ENCODE assay signal across 25 cellular contexts in the genomic region with DNA sequence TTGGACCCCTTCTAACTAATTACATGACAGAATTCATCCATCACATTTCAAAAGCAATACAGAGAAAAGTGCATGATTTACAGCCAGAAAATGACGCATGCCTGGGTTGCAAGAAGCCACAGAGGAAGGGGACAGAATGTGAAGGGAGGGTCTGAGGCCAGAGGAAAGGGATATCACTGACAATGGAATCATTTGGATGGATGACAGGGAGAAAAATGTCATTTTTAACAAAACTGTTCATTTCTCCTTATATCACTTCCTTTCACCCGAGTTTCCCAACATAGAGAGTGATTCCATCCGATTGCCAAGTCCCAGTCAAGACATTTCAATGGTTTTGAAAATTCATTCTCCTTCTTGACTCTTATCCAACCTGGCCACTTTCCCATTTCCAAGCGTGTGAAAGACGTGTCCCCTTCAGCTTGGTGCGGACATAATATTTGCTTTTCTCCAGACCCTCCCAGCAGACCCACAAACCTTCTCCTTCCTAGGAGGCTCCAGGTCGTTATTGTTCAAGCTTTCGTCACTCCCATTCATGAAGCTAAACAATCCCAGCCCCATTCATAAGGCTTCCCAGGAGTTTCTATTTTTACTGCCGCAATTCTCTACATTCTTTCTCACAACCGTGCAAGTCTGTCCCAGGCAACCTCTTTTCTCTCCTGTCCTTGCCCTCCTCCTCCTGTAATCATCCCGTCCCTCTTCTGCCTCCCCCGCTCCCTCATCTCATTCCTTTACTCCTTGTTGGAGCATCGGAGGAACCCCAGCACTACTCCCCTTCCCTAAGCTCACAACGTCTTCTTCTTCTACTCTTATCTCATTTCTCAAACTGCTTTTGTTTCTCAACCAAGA.
DNase-seq lines count a peak whose midpoint lies in the region; ATAC-seq, FAIRE-seq and TF ChIP-seq lines count a peak whose summit lies in the region.
"Had no signal": no experiment of that assay in that cellular context is flagged by ENCODE, and none has a peak within 500 bp of the region (broad histone marks: within the 10 kb centered on the region; RNA-seq: fewer than 3 reads in every experiment).

No MANE protein-coding gene starts in this region.

- H3K4me1 ChIP-seq in body of pancreas, result no peaks in the 10 kb centered on the region
- H3K4me1 ChIP-seq: parathyroid adenoma had no signal

- no peaks in the 10 kb centered on the region for H3K36me3 ChIP-seq in body of pancreas (replicated peaks in 1 of 2; ENCODE audit: insufficient read depth in 1 of 2, low read depth in 2 of 2)
- H3K36me3 ChIP-seq: SJSA1 had no signal

- TF ChIP-seq CTCF in fibroblast of pulmonary artery (IDR thresholded peaks at IDR 0.05; ENCODE audit: low read length, missing control alignments) (no peak), body of pancreas (IDR thresholded peaks at IDR 0.05) (no peak)

- H3K27me3 ChIP-seq in body of pancreas, result no peaks in the 10 kb centered on the region
- H3K27me3 ChIP-seq: SJSA1 had no signal

- H3K4me3 ChIP-seq in fibroblast of pulmonary artery (replicated peaks; ENCODE audit: low read depth, low read length) (peak overlapping the region; percentile 33), body of pancreas (no peak overlapping the region)
- H3K4me3 ChIP-seq: GM23248, PC-9, SJSA1 had no signal

- ATAC-seq in left lobe of liver (peak; percentile 20), body of pancreas (no peak)
- ATAC-seq: natural killer cell; stimulated activated memory B cell treated with anti-CD40 and anti-IgM and Interleukin-4, amounts not matched to agents 10 μg/mL and 1 μg/mL and 100 μg/mL, for 72 hours had no signal

- DNase-seq in astrocyte of the hippocampus (ENCODE audit: low read depth, low spot score) (peak; percentile 55), fibroblast of pulmonary artery (ENCODE audit: low read depth) (peak; percentile 96), left lobe of liver (ENCODE audit: low spot score) (no peak), pulmonary artery endothelial cell (ENCODE audit: low read depth, low spot score) (peak; percentile 46), RCC 7860 (ENCODE audit: low spot score) (no peak), body of pancreas (no peak), frontal cortex (ENCODE audit: low spot score in 2 of 2) (no peak)
- DNase-seq in activated CD8-positive, alpha-beta memory T cell treated with anti-CD3 and anti-CD28 coated beads for 24 hours, result no peak
- DNase-seq: activated CD4-positive, alpha-beta T cell treated with anti-CD3 and anti-CD28 coated beads for 4 hours; EL; foreskin fibroblast; GM23248; Kasumi-1; kidney; midbrain; natural killer cell; NCI-H1048; NCI-H2081; NCI-H446 treated with DMSO at 0.1 percent for 48 hours; PC-9 had no signal

- H3K9me3 ChIP-seq in body of pancreas, result no peaks in the 10 kb centered on the region
- H3K9me3 ChIP-seq: SJSA1 had no signal

- WGBS in body of pancreas, 2 donors, result 47 to 56% methylated on average over 14 of the region's 14 CpGs

- no peak for TF ChIP-seq POLR2A in body of pancreas (IDR thresholded peaks at IDR 0.05)

- FAIRE-seq in RCC 7860 (lab: Jason Lieb, UNC) (no peak), frontal cortex (lab: Jason Lieb, UNC) (no peak)
- FAIRE-seq: D721Med, kidney had no signal

- intact Hi-C loops in body of pancreas (cut with DNase I), result no loop called here

- no peak overlapping the region for H3K27ac ChIP-seq in body of pancreas
- H3K27ac ChIP-seq: C4-2B, GM23248, parathyroid adenoma, PC-9, SJSA1 had no signal

Comparison
In these comparisons a context has a peak if more than half of its experiments do, and no peak if none do; other contexts are left out.
1. DNase-seq: peak in astrocyte of the hippocampus (single experiment), fibroblast of pulmonary artery (single experiment) and pulmonary artery endothelial cell (single experiment); none in left lobe of liver (single experiment), RCC 7860 (single experiment), body of pancreas (0 of 4), frontal cortex (0 of 2) and activated CD8-positive, alpha-beta memory T cell treated with anti-CD3 and anti-CD28 coated beads for 24 hours (single experiment).